ENCODE assay signal across 9 cellular contexts in genomic region chr1:174953657-174954435, GRCh38.
DNase-seq lines count a peak whose midpoint lies in the region; ATAC-seq and TF ChIP-seq lines count a peak whose summit lies in the region.
"Had no signal": no experiment of that assay in that cellular context is flagged by ENCODE, and none has a peak within 500 bp of the region (broad histone marks: within the 10 kb centered on the region; RNA-seq: fewer than 3 reads in every experiment).

No MANE protein-coding gene starts in this region.

- peak; percentile 42 for ATAC-seq in GM21423 (IDR thresholded peaks at IDR 0.05; ENCODE audit: unreplicated experiment)

- H3K4me3 ChIP-seq in choroid plexus epithelial cell (ENCODE audit: low read depth, low read length): no peak overlapping the region
- H3K4me3 ChIP-seq: SJSA1 had no signal

- peak; percentile 41 for DNase-seq in CD1c-positive myeloid dendritic cell (ENCODE audit: extremely low spot score)
- DNase-seq in NCI-H146 treated with DMSO at 0.1 percent for 48 hours (lab: John Stamatoyannopoulos, UW; ENCODE audit: unreplicated experiment): peak; percentile 76
- peak; percentile 62 for DNase-seq in choroid plexus epithelial cell (ENCODE audit: low read depth)
- DNase-seq in GM03348 (ENCODE audit: low spot score): no peak
- no peak for DNase-seq in activated CD4-positive, alpha-beta T cell treated with anti-CD3 and anti-CD28 coated beads, Interleukin-2, amount 50 U/mL, for 1 hour
- DNase-seq in MV-4-11 (lab: John Stamatoyannopoulos, UW): no peak
- DNase-seq in NK-92 treated with Interleukin-12 subunit alpha and Interleukin-12 subunit beta, amount 100 ng/mL, for 24 hours (lab: John Stamatoyannopoulos, UW): no peak

- no peak for TF ChIP-seq CTCF in choroid plexus epithelial cell (conservative IDR thresholded peaks at IDR 0.05; ENCODE audit: low read depth, low read length)

Comparison
In these comparisons a context has a peak if more than half of its experiments do, and no peak if none do; other contexts are left out.
1. DNase-seq: peak in CD1c-positive myeloid dendritic cell (single experiment), NCI-H146 treated with DMSO at 0.1 percent for 48 hours (single experiment) and choroid plexus epithelial cell (single experiment); none in GM03348 (single experiment), activated CD4-positive, alpha-beta T cell treated with anti-CD3 and anti-CD28 coated beads, Interleukin-2, amount 50 U/mL, for 1 hour (single experiment), MV-4-11 (single experiment) and NK-92 treated with Interleukin-12 subunit alpha and Interleukin-12 subunit beta, amount 100 ng/mL, for 24 hours (single experiment).